ENCODE assay signal across 4 cellular contexts in genomic region chr2:129976969-129977368, GRCh38. TPM values are rescaled to one million over a fixed set of nuclear protein-coding genes. Genes with fewer than 3 reads are reported as not detected.
"Had no signal": no experiment of that assay in that cellular context is flagged by ENCODE, and none has a peak within 500 bp of the region (broad histone marks: within the 10 kb centered on the region; RNA-seq: fewer than 3 reads in every experiment).

No MANE protein-coding gene starts in this region.

RNA-seq across cellular contexts. Expression of gene RAB6C, which starts 2.5 kb away (rescaled TPM):
- polyA plus RNA-seq: HepG2, IgD-negative memory B cell, IMR-90, K562 had no signal
